ENCODE assay signal across 8 cellular contexts in genomic region chr1:237851209-237851845, GRCh38. TPM values are rescaled to one million over a fixed set of nuclear protein-coding genes. Genes with fewer than 3 reads are reported as not detected.
DNase-seq lines count a peak whose midpoint lies in the region; ATAC-seq and TF ChIP-seq lines count a peak whose summit lies in the region.

No MANE protein-coding gene starts in this region.

- TF ChIP-seq CTCF in cardiac muscle cell (IDR thresholded peaks at IDR 0.05; ENCODE audit: low read depth, low read length), result peak; percentile 43
- peak in 2 of 4 experiments; percentile 8 to 12 for TF ChIP-seq CTCF in prostate gland (IDR thresholded peaks at IDR 0.05)

- H3K4me1 ChIP-seq in cardiac muscle cell (ENCODE audit: low read depth) (no peaks in the 10 kb centered on the region), prostate gland (replicated peaks) (no peaks in the 10 kb centered on the region)

- no peak overlapping the region for H3K4me3 ChIP-seq in cardiac muscle cell
- H3K4me3 ChIP-seq in prostate gland, result no peak overlapping the region

- no peak for TF ChIP-seq POLR2A in prostate gland (IDR thresholded peaks at IDR 0.05)

- H3K27me3 ChIP-seq in cardiac muscle cell, result no peaks in the 10 kb centered on the region
- H3K27me3 ChIP-seq in prostate gland (replicated peaks; ENCODE audit: insufficient read depth), result no peaks in the 10 kb centered on the region

- H3K36me3 ChIP-seq in cardiac muscle cell, result no peaks in the 10 kb centered on the region
- H3K36me3 ChIP-seq in prostate gland, result no peaks in the 10 kb centered on the region

- intact Hi-C loops in left ventricle myocardium superior (cut with micrococcal nuclease), result no loop called here
- intact Hi-C loops in prostate gland (cut with DNase I), result no loop called here

- H3K9me3 ChIP-seq in cardiac muscle cell (ENCODE audit: low read depth) (no peaks in the 10 kb centered on the region), prostate gland (no peaks in the 10 kb centered on the region)

- in situ Hi-C loops in KBM-7 (cut with MboI; ENCODE audit: low pct_unique_long_range_greater_than_20kb, low sequenced_read_pairs), result no loop called here

- DNase-seq in cardiac muscle cell (ENCODE audit: low read depth in 1 of 2, low spot score in 1 of 2) (peak; percentile 42 to 79), left ventricle myocardium superior (no peak), KBM-7 (peak; percentile 30), SHP77 treated with DMSO at 0.1 percent for 48 hours (lab: John Stamatoyannopoulos, UW) (peak; percentile 22), putamen (ENCODE audit: low spot score) (peak; percentile 35), prostate gland (ENCODE audit: low spot score) (no peak)

- WGBS in prostate gland, result 16% methylated on average over 6 of the region's 6 CpGs

- H3K27ac ChIP-seq in cardiac muscle cell (no peak overlapping the region), prostate gland (no peak overlapping the region)

- ATAC-seq in left ventricle myocardium superior, result no peak
- ATAC-seq in esophagus mucosa, result peak; percentile 61
- no peak for ATAC-seq in GM18498 (IDR thresholded peaks at IDR 0.05; ENCODE audit: unreplicated experiment)

RNA-seq across cellular contexts. Expression of gene ZP4, which starts 39.4 kb away (rescaled TPM):
- not detected in 2 replicates for total RNA-seq in cardiac muscle cell
- not detected in 2 replicates for polyA plus RNA-seq in cardiac muscle cell
- not detected for total RNA-seq in left ventricle myocardium superior
- total RNA-seq in esophagus mucosa, result not detected
- total RNA-seq in prostate gland, result not detected

Comparison
In these comparisons a context has a peak if more than half of its experiments do, and no peak if none do; other contexts are left out.
1. DNase-seq: peak in cardiac muscle cell (2 of 2), KBM-7 (single experiment), SHP77 treated with DMSO at 0.1 percent for 48 hours (single experiment) and putamen (single experiment); none in left ventricle myocardium superior (single experiment) and prostate gland (single experiment).